Comparison of ENCODE assay signal across 10 cellular contexts in the genomic region with DNA sequence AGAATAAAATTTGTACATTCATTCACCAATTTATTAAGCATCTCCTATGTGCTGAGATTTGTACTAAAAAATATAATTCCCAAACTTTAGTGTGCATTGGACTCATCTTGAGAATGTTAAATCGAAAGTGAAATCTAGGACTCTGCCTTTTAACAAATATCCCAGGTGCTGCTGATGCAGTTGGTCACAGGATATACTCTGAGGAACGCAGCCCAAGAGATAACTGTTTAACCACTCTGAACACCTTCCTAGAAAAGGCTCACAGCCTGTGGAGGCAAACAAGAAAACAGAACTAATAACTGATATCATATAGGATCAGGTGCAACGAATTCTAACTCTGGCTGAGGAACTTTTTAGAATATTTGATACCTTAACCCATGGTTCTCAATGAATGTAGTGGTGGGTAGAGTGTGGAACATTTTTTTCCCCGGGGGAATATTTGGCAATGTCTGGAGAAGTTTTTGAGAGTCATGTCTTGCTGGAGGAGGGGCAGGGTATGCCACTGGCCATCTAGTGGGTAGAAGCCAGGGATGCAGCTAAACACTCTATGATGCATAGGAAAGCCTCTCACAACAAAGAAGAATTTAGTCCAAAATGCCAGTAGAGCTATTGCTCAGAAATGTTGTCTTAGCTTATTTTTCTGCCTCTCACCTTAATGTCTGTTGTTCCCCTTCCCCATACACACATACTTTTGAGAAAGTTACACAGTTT.
DNase-seq lines count a peak whose midpoint lies in the region; ATAC-seq and TF ChIP-seq lines count a peak whose summit lies in the region.
"Had no signal": no experiment of that assay in that cellular context is flagged by ENCODE, and none has a peak within 500 bp of the region (broad histone marks: within the 10 kb centered on the region; RNA-seq: fewer than 3 reads in every experiment).

No MANE protein-coding gene starts in this region.

- H2BK120ac ChIP-seq in mesenchymal stem cell (ENCODE audit: low read depth, low read length), result no peak overlapping the region

- H2AFZ ChIP-seq in mesenchymal stem cell (ENCODE audit: low read depth, low read length), result no peak overlapping the region

- no peak for TF ChIP-seq POLR2A in heart left ventricle (IDR thresholded peaks at IDR 0.05)

- no peak for DNase-seq in cardiac muscle cell (ENCODE audit: low read depth in 1 of 2, low spot score in 1 of 2)
- DNase-seq in heart left ventricle, result no peak
- DNase-seq in Panc1 (ENCODE audit: low read depth, low spot score), result no peak
- DNase-seq in chondrocyte (ENCODE audit: low spot score), result no peak
- no peak for DNase-seq in mesenchymal stem cell
- no peak for DNase-seq in NCI-H510A treated with DMSO at 0.1 percent for 48 hours (lab: John Stamatoyannopoulos, UW)
- DNase-seq in SIG-M5 treated with dmso at 0.1 percent for 504 hours (lab: John Stamatoyannopoulos, UW; ENCODE audit: unreplicated experiment), result no peak
- DNase-seq in GM20000 (ENCODE audit: low spot score), result no peak
- DNase-seq: NCI-H1436 had no signal

- H3K4me1 ChIP-seq in cardiac muscle cell (ENCODE audit: low read depth) (no peaks in the 10 kb centered on the region), heart left ventricle (peaks cover 0 to 6% (median 0%) of the 10 kb centered on the region in 12 donors), Panc1 (ENCODE audit: control insufficient read depth, insufficient read depth, low read length) (0 out of 2 replicates have a peak, but pooled peaks cover 2% of the 10 kb centered on the region), mesenchymal stem cell (ENCODE audit: control insufficient read depth, insufficient read depth, low read depth, low read length) (peaks cover 1% of the 10 kb centered on the region)

- H3K27me3 Mint-ChIP-seq in chondrocyte (ENCODE audit: low read depth), result no peaks in the 10 kb centered on the region

- no TSS peak for BruUV-seq in Panc1 (replicated peaks; lab: Mats Ljungman, UMichigan)

- peaks cover 5% of the 10 kb centered on the region for H3K36me3 Mint-ChIP-seq in chondrocyte (ENCODE audit: low read depth)

- no peak overlapping the region for H3K23ac ChIP-seq in mesenchymal stem cell (ENCODE audit: low read length in 2 of 2)

- in situ Hi-C loops in Panc1 (cut with HindIII; ENCODE audit: low pct_unique_long_range_greater_than_20kb, low sequenced_read_pairs), result no loop called here

- no peak for ATAC-seq in heart left ventricle
- ATAC-seq in Panc1, result peak; percentile 68; the same call in 1 of the 2 replicates

- H3K4me3 ChIP-seq in cardiac muscle cell, result no peak overlapping the region
- H3K4me3 ChIP-seq in heart left ventricle, result no peak overlapping the region
- H3K4me3 ChIP-seq in Panc1 (ENCODE audit: low read depth in 2 of 2, low read length in 2 of 2), result 0 out of 4 replicates have a peak overlapping the region, but pooled peaks of 1 of the 2 experiments have one; percentile 4
- H3K4me3 ChIP-seq in mesenchymal stem cell (ENCODE audit: insufficient read depth in 1 of 2, low read depth in 1 of 2, low read length in 2 of 2), result no peak overlapping the region
- H3K4me3 ChIP-seq: BLaER1 treated with 17β-estradiol and CSF1 and Interleukin-3, amounts not matched to agents 10 nM and 100 nM had no signal

- TF ChIP-seq CTCF in cardiac muscle cell (IDR thresholded peaks at IDR 0.05; ENCODE audit: low read depth, low read length) (peak; percentile 11), heart left ventricle (IDR thresholded peaks at IDR 0.05) (peak in 1 of 12 donors; percentile 10), Panc1 (IDR thresholded peaks at IDR 0.05) (peak; percentile 47; the same call in 1 of the 2 replicates), chondrocyte (IDR thresholded peaks at IDR 0.05) (peak; percentile 42), GM20000 (IDR thresholded peaks at IDR 0.05; ENCODE audit: extremely low read depth, missing control alignments) (no peak)

- H3K9me3 ChIP-seq in cardiac muscle cell (ENCODE audit: low read depth) (no peaks in the 10 kb centered on the region), heart left ventricle (peaks cover 0 to 6% (median 0%) of the 10 kb centered on the region in 12 donors), Panc1 (ENCODE audit: control insufficient read depth, insufficient read depth, low read depth, low read length) (no peaks in the 10 kb centered on the region), mesenchymal stem cell (ENCODE audit: control insufficient read depth, low read length) (peaks cover 5% of the 10 kb centered on the region)

- peak overlapping the region in 1 of 2 experiments; percentile 37 for H3K4ac ChIP-seq in mesenchymal stem cell (ENCODE audit: low read depth in 1 of 2, low read length in 2 of 2)

- H3K27ac Mint-ChIP-seq in chondrocyte (ENCODE audit: unreplicated experiment), result no peak overlapping the region

- no peak overlapping the region for H3K4me3 Mint-ChIP-seq in chondrocyte (ENCODE audit: unreplicated experiment)

- no peak overlapping the region for H3K4me2 ChIP-seq in mesenchymal stem cell (ENCODE audit: low read length, poor library complexity, severe bottlenecking)

- H2AK5ac ChIP-seq in mesenchymal stem cell (ENCODE audit: low read length, severe bottlenecking), result no peak overlapping the region

- H3K14ac ChIP-seq in mesenchymal stem cell (ENCODE audit: low read length in 2 of 2), result no peak overlapping the region

- no peak overlapping the region for H2BK12ac ChIP-seq in mesenchymal stem cell (ENCODE audit: low read length in 2 of 2)

- H3K79me1 ChIP-seq in mesenchymal stem cell (replicated peaks; ENCODE audit: low read length, poor library complexity, severe bottlenecking), result peaks cover 20% of the 10 kb centered on the region

- peaks cover 15% of the 10 kb centered on the region for H3K4me1 Mint-ChIP-seq in chondrocyte (ENCODE audit: low read depth)

- H4K8ac ChIP-seq in mesenchymal stem cell (ENCODE audit: low read length), result no peak overlapping the region

- H4K91ac ChIP-seq in mesenchymal stem cell (ENCODE audit: low read length), result no peak overlapping the region

- H3K9ac ChIP-seq in mesenchymal stem cell (ENCODE audit: low read length), result no peak overlapping the region
- H3K9ac ChIP-seq: BLaER1 treated with 17β-estradiol and CSF1 and Interleukin-3, amounts not matched to agents 10 nM and 100 nM had no signal

- no peak overlapping the region for H3K18ac ChIP-seq in mesenchymal stem cell (ENCODE audit: low read depth in 1 of 2, low read length in 2 of 2)

- intact Hi-C loops in heart left ventricle (cut with DNase I) (no loop called here), Panc1 (cut with micrococcal nuclease; ENCODE audit: unreplicated experiment) (no loop called here)

- 65 to 78% (median 78%) methylated on average over 4 of the region's 4 CpGs for WGBS in heart left ventricle, 4 donors
- WGBS in mesenchymal stem cell, result 98% methylated on average over 3 of the region's 4 CpGs

- H3K36me3 ChIP-seq in cardiac muscle cell, result no peaks in the 10 kb centered on the region
- H3K36me3 ChIP-seq in heart left ventricle, result peaks cover 0 to 6% (median 0%) of the 10 kb centered on the region in 9 donors
- no peaks in the 10 kb centered on the region for H3K36me3 ChIP-seq in Panc1 (ENCODE audit: control insufficient read depth, insufficient read depth, low read length)
- H3K36me3 ChIP-seq in mesenchymal stem cell (ENCODE audit: control insufficient read depth in 1 of 2, insufficient read depth in 2 of 2, low read depth in 1 of 2, low read length in 2 of 2), result peaks cover 10 to 33% of the 10 kb centered on the region in 2 experiments

- H2BK5ac ChIP-seq in mesenchymal stem cell (ENCODE audit: low read depth, low read length, poor library complexity, severe bottlenecking), result no peak overlapping the region

- no peaks in the 10 kb centered on the region for H3K27me3 ChIP-seq in cardiac muscle cell
- no peaks in the 10 kb centered on the region for H3K27me3 ChIP-seq in heart left ventricle
- H3K27me3 ChIP-seq in Panc1 (ENCODE audit: control insufficient read depth, insufficient read depth, low read length), result no peaks in the 10 kb centered on the region
- H3K27me3 ChIP-seq in mesenchymal stem cell (ENCODE audit: control insufficient read depth in 1 of 2, insufficient read depth in 1 of 2, low read length in 2 of 2), result no peaks in the 10 kb centered on the region
- H3K27me3 ChIP-seq: BLaER1 treated with 17β-estradiol and CSF1 and Interleukin-3, amounts not matched to agents 10 nM and 100 nM had no signal

- H3K27ac ChIP-seq in cardiac muscle cell (no peak overlapping the region), heart left ventricle (no peak overlapping the region), Panc1 (ENCODE audit: low read length) (no peak overlapping the region), mesenchymal stem cell (ENCODE audit: low read length, poor library complexity, severe bottlenecking) (no peak overlapping the region)
- H3K27ac ChIP-seq: BLaER1 treated with 17β-estradiol and CSF1 and Interleukin-3, amounts not matched to agents 10 nM and 100 nM had no signal

- POLR2A ChIA-PET in Panc1 (lab: Charles Lee), result no interaction called here

- CTCF ChIA-PET in Panc1 (lab: Charles Lee), result interaction anchor here (0.6 kb wide), 1 partner anchor 325 kb away, joined by 6 read pairs; no protein-coding TSS in a partner anchor

- no peaks in the 10 kb centered on the region for H3K9me3 Mint-ChIP-seq in chondrocyte (ENCODE audit: low read depth)

- no peak overlapping the region for H2BK15ac ChIP-seq in mesenchymal stem cell (ENCODE audit: low read depth, poor library complexity, severe bottlenecking)
